In genomic region chr3:28139967-28140634, GRCh38 we compare ENCODE assay signal across 22 cellular contexts.
DNase-seq lines count a peak whose midpoint lies in the region; ATAC-seq and TF ChIP-seq lines count a peak whose summit lies in the region.
"Had no signal": no experiment of that assay in that cellular context is flagged by ENCODE, and none has a peak within 500 bp of the region (broad histone marks: within the 10 kb centered on the region; RNA-seq: fewer than 3 reads in every experiment).

No MANE protein-coding gene starts in this region.

- H3K4me3 ChIP-seq in ACC112 (ENCODE audit: low read depth, low read length) (no peak overlapping the region; the same call in 1 of the 2 replicates), fibroblast of pulmonary artery (replicated peaks; ENCODE audit: low read depth, low read length) (no peak overlapping the region)
- H3K4me3 ChIP-seq: dorsolateral prefrontal cortex, esophagus squamous epithelium, tibial nerve had no signal

- no peaks in the 10 kb centered on the region for H3K79me2 ChIP-seq in ACC112 (ENCODE audit: control insufficient read depth, insufficient read depth, low read length, unreplicated experiment)

- CTCF ChIA-PET in activated CD8-positive, alpha-beta memory T cell treated with anti-CD3 and anti-CD28 coated beads, Interleukin-2, amount 10 ng/mL, durations not matched to agents 7 days and 5 days (lab: Charles Lee) = no interaction called here

- DNase-seq in NCI-H748 treated with DMSO at 0.1 percent for 48 hours (lab: John Stamatoyannopoulos, UW) (peak; percentile 9), fibroblast of pulmonary artery (ENCODE audit: low read depth) (peak; percentile 76), mucosa of gallbladder (ENCODE audit: low spot score) (peak; percentile 44), H4 (ENCODE audit: low spot score) (no peak), putamen (ENCODE audit: low spot score) (no peak), chondrocyte (ENCODE audit: low spot score) (no peak)
- no peak for DNase-seq in activated CD8-positive, alpha-beta memory T cell treated with anti-CD3 and anti-CD28 coated beads, Interleukin-2, amount 10 ng/mL, durations not matched to agents 7 days and 5 days
- DNase-seq: activated B cell treated with CpG ODN at 0.5 μM for 24 hours; activated CD8-positive, alpha-beta T cell treated with anti-CD3 and anti-CD28 coated beads for 36 hours; activated naive CD8-positive, alpha-beta T cell treated with anti-CD3 and anti-CD28 coated beads, Interleukin-2, amount 10 ng/mL, durations not matched to agents 7 days and 5 days; activated T-cell treated with anti-CD3 and anti-CD28 coated beads, Interleukin-2, amount 50 U/mL, for 72 hours; CD4-positive, alpha-beta T cell; DMS153; dorsolateral prefrontal cortex; esophagus squamous epithelium; natural killer cell; NCI-H2029; T-helper 2 cell had no signal

- H3K36me3 Mint-ChIP-seq in activated CD8-positive, alpha-beta memory T cell treated with anti-CD3 and anti-CD28 coated beads, Interleukin-2, amount 10 ng/mL, durations not matched to agents 7 days and 5 days = no peaks in the 10 kb centered on the region
- H3K36me3 Mint-ChIP-seq in chondrocyte (ENCODE audit: low read depth) = no peaks in the 10 kb centered on the region
- H3K36me3 Mint-ChIP-seq: activated naive CD8-positive, alpha-beta T cell treated with anti-CD3 and anti-CD28 coated beads, Interleukin-2, amount 10 ng/mL, durations not matched to agents 7 days and 5 days; memory B cell; natural killer cell; stimulated activated memory B cell treated with anti-CD40 and anti-IgM and Interleukin-4, amounts not matched to agents 10 μg/mL and 1 μg/mL and 100 μg/mL, for 72 hours had no signal

- no peaks in the 10 kb centered on the region for H3K36me3 ChIP-seq in ACC112 (ENCODE audit: insufficient read depth, low read length)
- H3K36me3 ChIP-seq: esophagus squamous epithelium, tibial nerve had no signal

- ATAC-seq in activated CD8-positive, alpha-beta memory T cell treated with anti-CD3 and anti-CD28 coated beads, Interleukin-2, amount 10 ng/mL, durations not matched to agents 7 days and 5 days = no peak
- ATAC-seq: activated CD8-positive, alpha-beta T cell treated with anti-CD3 and anti-CD28 coated beads for 36 hours; activated T-cell treated with anti-CD3 and anti-CD28 coated beads, Interleukin-2, amount 50 U/mL, for 72 hours; natural killer cell; stimulated activated memory B cell treated with anti-CD40 and anti-IgM and Interleukin-4, amounts not matched to agents 10 μg/mL and 1 μg/mL and 100 μg/mL, for 72 hours had no signal

- H3K4me1 ChIP-seq in ACC112 (ENCODE audit: control insufficient read depth, insufficient read depth, low read length, unreplicated experiment) = peaks cover 32% of the 10 kb centered on the region
- H3K4me1 ChIP-seq: tibial nerve had no signal

- peak overlapping the region; percentile 80 for H2AFZ ChIP-seq in ACC112 (ENCODE audit: low read length, unreplicated experiment)

- H3K27ac ChIP-seq in ACC112 (ENCODE audit: low read depth, low read length) = peak overlapping the region; percentile 89
- H3K27ac ChIP-seq: dorsolateral prefrontal cortex had no signal

- H3K27ac Mint-ChIP-seq in activated CD8-positive, alpha-beta memory T cell treated with anti-CD3 and anti-CD28 coated beads, Interleukin-2, amount 10 ng/mL, durations not matched to agents 7 days and 5 days = no peak overlapping the region
- H3K27ac Mint-ChIP-seq in chondrocyte (ENCODE audit: unreplicated experiment) = no peak overlapping the region
- H3K27ac Mint-ChIP-seq: activated B cell treated with CpG ODN at 0.5 μM for 24 hours; activated CD8-positive, alpha-beta T cell treated with anti-CD3 and anti-CD28 coated beads for 36 hours; activated naive CD8-positive, alpha-beta T cell treated with anti-CD3 and anti-CD28 coated beads, Interleukin-2, amount 10 ng/mL, durations not matched to agents 7 days and 5 days; activated T-cell treated with anti-CD3 and anti-CD28 coated beads, Interleukin-2, amount 50 U/mL, for 72 hours; CD4-positive, alpha-beta T cell; memory B cell; natural killer cell; stimulated activated memory B cell treated with anti-CD40 and anti-IgM and Interleukin-4, amounts not matched to agents 10 μg/mL and 1 μg/mL and 100 μg/mL, for 72 hours had no signal

- no peaks in the 10 kb centered on the region for H3K27me3 Mint-ChIP-seq in activated CD8-positive, alpha-beta memory T cell treated with anti-CD3 and anti-CD28 coated beads, Interleukin-2, amount 10 ng/mL, durations not matched to agents 7 days and 5 days
- H3K27me3 Mint-ChIP-seq in chondrocyte (ENCODE audit: low read depth) = peaks cover 31% of the 10 kb centered on the region
- H3K27me3 Mint-ChIP-seq: activated B cell treated with CpG ODN at 0.5 μM for 24 hours; activated CD8-positive, alpha-beta T cell treated with anti-CD3 and anti-CD28 coated beads for 36 hours; CD4-positive, alpha-beta T cell; stimulated activated memory B cell treated with anti-CD40 and anti-IgM and Interleukin-4, amounts not matched to agents 10 μg/mL and 1 μg/mL and 100 μg/mL, for 72 hours had no signal

- no peaks in the 10 kb centered on the region for H3K4me1 Mint-ChIP-seq in activated CD8-positive, alpha-beta memory T cell treated with anti-CD3 and anti-CD28 coated beads, Interleukin-2, amount 10 ng/mL, durations not matched to agents 7 days and 5 days
- H3K4me1 Mint-ChIP-seq in chondrocyte (ENCODE audit: low read depth) = no peaks in the 10 kb centered on the region
- H3K4me1 Mint-ChIP-seq: activated B cell treated with CpG ODN at 0.5 μM for 24 hours; activated naive CD8-positive, alpha-beta T cell treated with anti-CD3 and anti-CD28 coated beads, Interleukin-2, amount 10 ng/mL, durations not matched to agents 7 days and 5 days; memory B cell; stimulated activated memory B cell treated with anti-CD40 and anti-IgM and Interleukin-4, amounts not matched to agents 10 μg/mL and 1 μg/mL and 100 μg/mL, for 72 hours had no signal

- no peak for TF ChIP-seq CTCF in fibroblast of pulmonary artery (IDR thresholded peaks at IDR 0.05; ENCODE audit: low read length, missing control alignments)
- TF ChIP-seq CTCF in chondrocyte (IDR thresholded peaks at IDR 0.05) = no peak

- no peak overlapping the region for H3K4me3 Mint-ChIP-seq in activated CD8-positive, alpha-beta memory T cell treated with anti-CD3 and anti-CD28 coated beads, Interleukin-2, amount 10 ng/mL, durations not matched to agents 7 days and 5 days
- H3K4me3 Mint-ChIP-seq in chondrocyte (ENCODE audit: unreplicated experiment) = no peak overlapping the region
- H3K4me3 Mint-ChIP-seq: activated B cell treated with CpG ODN at 0.5 μM for 24 hours; activated CD8-positive, alpha-beta T cell treated with anti-CD3 and anti-CD28 coated beads for 36 hours; activated naive CD8-positive, alpha-beta T cell treated with anti-CD3 and anti-CD28 coated beads, Interleukin-2, amount 10 ng/mL, durations not matched to agents 7 days and 5 days; activated T-cell treated with anti-CD3 and anti-CD28 coated beads, Interleukin-2, amount 50 U/mL, for 72 hours; CD4-positive, alpha-beta T cell; memory B cell; natural killer cell; stimulated activated memory B cell treated with anti-CD40 and anti-IgM and Interleukin-4, amounts not matched to agents 10 μg/mL and 1 μg/mL and 100 μg/mL, for 72 hours had no signal

- no peaks in the 10 kb centered on the region for H3K9me3 Mint-ChIP-seq in activated CD8-positive, alpha-beta memory T cell treated with anti-CD3 and anti-CD28 coated beads, Interleukin-2, amount 10 ng/mL, durations not matched to agents 7 days and 5 days (ENCODE audit: low read depth)
- H3K9me3 Mint-ChIP-seq in chondrocyte (ENCODE audit: low read depth) = no peaks in the 10 kb centered on the region
- H3K9me3 Mint-ChIP-seq: activated B cell treated with CpG ODN at 0.5 μM for 24 hours; activated CD8-positive, alpha-beta T cell treated with anti-CD3 and anti-CD28 coated beads for 36 hours; activated T-cell treated with anti-CD3 and anti-CD28 coated beads, Interleukin-2, amount 50 U/mL, for 72 hours; CD4-positive, alpha-beta T cell; memory B cell; natural killer cell; stimulated activated memory B cell treated with anti-CD40 and anti-IgM and Interleukin-4, amounts not matched to agents 10 μg/mL and 1 μg/mL and 100 μg/mL, for 72 hours had no signal

- H3K27me3 ChIP-seq in ACC112 (ENCODE audit: insufficient read depth, low read length) = no peaks in the 10 kb centered on the region
- H3K27me3 ChIP-seq: dorsolateral prefrontal cortex, esophagus squamous epithelium, tibial nerve had no signal

Comparison
In these comparisons a context has a peak if more than half of its experiments do, and no peak if none do; other contexts are left out.
1. DNase-seq: peak in NCI-H748 treated with DMSO at 0.1 percent for 48 hours (single experiment), fibroblast of pulmonary artery (single experiment) and mucosa of gallbladder (single experiment); none in H4 (single experiment), putamen (single experiment), activated CD8-positive, alpha-beta memory T cell treated with anti-CD3 and anti-CD28 coated beads, Interleukin-2, amount 10 ng/mL, durations not matched to agents 7 days and 5 days (single experiment) and chondrocyte (single experiment).